21 cellular contexts compared by ENCODE assay signal in the genomic region with DNA sequence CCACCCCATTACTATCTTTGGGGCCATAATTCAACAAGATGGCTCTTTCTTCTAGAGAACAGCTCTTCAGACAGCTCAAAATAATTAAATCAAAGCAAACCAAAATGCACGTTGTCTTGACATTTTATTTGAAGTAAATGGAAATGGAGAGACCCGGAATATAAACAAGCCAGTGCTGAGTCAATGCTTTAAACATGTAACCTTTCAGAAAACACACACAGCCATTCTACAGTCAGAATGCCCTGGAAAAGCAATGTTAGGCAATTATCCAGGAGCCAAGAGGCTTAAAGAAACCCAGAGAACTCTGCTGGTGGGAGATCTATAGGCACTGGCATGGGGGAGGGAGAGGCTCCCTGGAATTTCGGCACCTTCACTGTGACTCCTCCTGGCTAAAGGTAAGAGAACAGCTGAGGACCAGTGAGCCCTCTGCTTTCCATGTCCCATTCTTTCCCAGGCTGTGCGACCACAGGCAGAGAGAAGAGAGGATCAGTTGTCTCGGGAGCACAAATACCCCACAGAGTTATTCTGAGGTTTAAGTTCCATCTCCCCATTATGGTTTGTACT.
A peak's percentile ranks its signal among the peaks of the same experiment; 100 is the strongest.
DNase-seq lines count a peak whose midpoint lies in the region; ATAC-seq and TF ChIP-seq lines count a peak whose summit lies in the region.
"Had no signal": no experiment of that assay in that cellular context is flagged by ENCODE, and none has a peak within 500 bp of the region (broad histone marks: within the 10 kb centered on the region; RNA-seq: fewer than 3 reads in every experiment).

No MANE protein-coding gene starts in this region.

- dilution Hi-C loops in IMR-90 (cut with HindIII; ENCODE audit: low sequenced_read_pairs, unreplicated experiment): no loop called here

- peak overlapping the region; percentile 61; the same call in 1 of the 2 replicates for H4K91ac ChIP-seq in IMR-90 (ENCODE audit: insufficient read depth, low read depth, low read length)

- H3K4me2 ChIP-seq in IMR-90 (ENCODE audit: low read depth, low read length): peak overlapping the region; percentile 68

- 0 out of 2 replicates have a peak overlapping the region, but pooled peaks have one; percentile 30 for H3K14ac ChIP-seq in IMR-90 (replicated peaks; ENCODE audit: low read depth, low read length)

- TF ChIP-seq CTCF in IMR-90 (conservative IDR thresholded peaks at IDR 0.05; ENCODE audit: low read depth, low read length) (no peak), dorsolateral prefrontal cortex (IDR thresholded peaks at IDR 0.05 in 54 of 56, conservative IDR thresholded peaks at IDR 0.05 in 2 of 56; ENCODE audit: low read depth in 1 of 56, partially characterized antibody in 56 of 56) (no peak), esophagus squamous epithelium (IDR thresholded peaks at IDR 0.05) (no peak)

- TF ChIP-seq POLR2A in IMR-90 (IDR thresholded peaks at IDR 0.05; ENCODE audit: low read depth, low read length) (no peak), esophagus squamous epithelium (IDR thresholded peaks at IDR 0.05) (no peak)

- peak overlapping the region; percentile 37 to 53; a peak in 2 of 4 replicates for H4K8ac ChIP-seq in IMR-90 (ENCODE audit: low read depth in 2 of 2, low read length in 2 of 2)

- H3K4ac ChIP-seq in IMR-90 (ENCODE audit: low read depth, low read length): peak overlapping the region; percentile 72

- H3K4me3 ChIP-seq in IMR-90 (ENCODE audit: insufficient read depth, low read depth, low read length) (no peak overlapping the region), dorsolateral prefrontal cortex (no peak overlapping the region), mesodermal cell (ENCODE audit: extremely low read depth, insufficient read depth, low read length, poor library complexity, severe bottlenecking) (no peak overlapping the region), esophagus squamous epithelium (no peak overlapping the region)
- H3K4me3 ChIP-seq: ovary, spleen had no signal

- H3K9me1 ChIP-seq in IMR-90 (ENCODE audit: insufficient read depth, low read length): peaks cover 3% of the 10 kb centered on the region; the same call in 1 of the 2 replicates

- H3K18ac ChIP-seq in IMR-90 (ENCODE audit: low read depth, low read length): peak overlapping the region; percentile 78; the same call in 1 of the 2 replicates

- no peaks in the 10 kb centered on the region for H3K79me1 ChIP-seq in IMR-90 (ENCODE audit: low read depth in 1 of 2, low read length in 2 of 2)

- peak; percentile 65 for DNase-seq in IMR-90
- DNase-seq in dorsolateral prefrontal cortex: no peak
- DNase-seq in T-helper 1 cell: no peak
- DNase-seq in NCI-H82 (lab: John Stamatoyannopoulos, UW): no peak
- no peak for DNase-seq in activated CD4-positive, alpha-beta T cell treated with anti-CD3 and anti-CD28 coated beads, Interleukin-2, amount 50 U/mL, for 1 hour
- no peak for DNase-seq in esophagus squamous epithelium (lab: John Stamatoyannopoulos, UW)
- DNase-seq: activated CD4-positive, alpha-beta T cell treated with anti-CD3 and anti-CD28 coated beads, Interleukin-2, amount 10 ng/mL, durations not matched to agents 24 days and 14 days; activated naive CD4-positive, alpha-beta T cell treated with anti-CD3 and anti-CD28 coated beads, Interleukin-2, amount 50 U/mL, for 16 hours; COR-L47; DMS79 treated with DMSO at 0.1 percent for 48 hours; head of caudate nucleus; left cardiac atrium; naive thymus-derived CD8-positive, alpha-beta T cell; NCI-H187 treated with DMSO at 0.1 percent for 48 hours; ovary; spleen; stimulated activated CD4-positive, alpha-beta T cell treated with anti-CD3 and anti-CD28 coated beads, Interleukin-2, amount 100 ng/mL, for 48 hours had no signal

- peak overlapping the region; percentile 54 for H2BK20ac ChIP-seq in IMR-90 (ENCODE audit: low read depth, low read length)

- no peak for TF ChIP-seq RAD21 in IMR-90 (IDR thresholded peaks at IDR 0.05; ENCODE audit: low read length)

- H3K27me3 ChIP-seq in IMR-90 (ENCODE audit: control insufficient read depth, insufficient read depth, low read length) (no peaks in the 10 kb centered on the region), dorsolateral prefrontal cortex (no peaks in the 10 kb centered on the region), esophagus squamous epithelium (no peaks in the 10 kb centered on the region)
- H3K27me3 ChIP-seq: ovary, spleen had no signal

- peak overlapping the region; percentile 72 for H2BK120ac ChIP-seq in IMR-90 (ENCODE audit: low read depth, low read length)

- H2BK15ac ChIP-seq in IMR-90 (ENCODE audit: low read depth, low read length): peak overlapping the region; percentile 40; the same call in 1 of the 3 replicates

- H3K36me3 ChIP-seq in IMR-90 (ENCODE audit: control insufficient read depth, insufficient read depth, low read length): no peaks in the 10 kb centered on the region
- no peaks in the 10 kb centered on the region for H3K36me3 ChIP-seq in mesodermal cell (ENCODE audit: control insufficient read depth, insufficient read depth, low read length)
- no peaks in the 10 kb centered on the region for H3K36me3 ChIP-seq in esophagus squamous epithelium
- H3K36me3 ChIP-seq: ovary, spleen had no signal

- peak overlapping the region; percentile 12; the same call in 1 of the 2 replicates for H2AK5ac ChIP-seq in IMR-90 (ENCODE audit: low read depth, low read length)

- H3K56ac ChIP-seq in IMR-90 (ENCODE audit: extremely low read depth, insufficient read depth, low read length): no peak overlapping the region

- no peak overlapping the region for H2AK9ac ChIP-seq in IMR-90 (replicated peaks; ENCODE audit: low read depth, low read length, poor library complexity)

- H3K4me1 ChIP-seq in IMR-90 (ENCODE audit: control insufficient read depth, insufficient read depth, low read length): peaks cover 3% of the 10 kb centered on the region
- H3K4me1 ChIP-seq in mesodermal cell (ENCODE audit: control insufficient read depth, insufficient read depth, low read length, poor library complexity, severe bottlenecking): no peaks in the 10 kb centered on the region
- H3K4me1 ChIP-seq in esophagus squamous epithelium: no peaks in the 10 kb centered on the region
- H3K4me1 ChIP-seq: spleen had no signal

- H4K20me1 ChIP-seq in IMR-90 (ENCODE audit: insufficient read depth, low read length): no peaks in the 10 kb centered on the region

- no TSS peak for BruUV-seq in IMR-90 (replicated peaks; lab: Mats Ljungman, UMichigan)

- H3K27ac ChIP-seq in IMR-90 (ENCODE audit: insufficient read depth, low read length): peak overlapping the region; percentile 89
- H3K27ac ChIP-seq in dorsolateral prefrontal cortex: peak overlapping the region in 43 of 59 donors; percentile 1 to 79 (median 43)
- peak overlapping the region; percentile 26 for H3K27ac ChIP-seq in mesodermal cell (ENCODE audit: low read depth, low read length, severe bottlenecking)
- no peak overlapping the region for H3K27ac ChIP-seq in esophagus squamous epithelium
- H3K27ac ChIP-seq: HL-60, ovary, spleen, VCaP had no signal

- H3K9ac ChIP-seq in IMR-90 (ENCODE audit: low read depth, low read length): no peak overlapping the region; the same call in 1 of the 2 replicates

- intact Hi-C loops in IMR-90 (cut with micrococcal nuclease): no loop called here
- intact Hi-C loops in dorsolateral prefrontal cortex (cut with DNase I): loop anchor here in 1 of 2 donors (10.0 kb wide), 1 partner anchor 65 kb away; no protein-coding TSS in a partner anchor
- intact Hi-C loops in esophagus squamous epithelium (cut with DNase I): no loop called here

- in situ Hi-C loops in IMR-90 (cut with MboI; ENCODE audit: low sequenced_read_pairs): no loop called here

- peak overlapping the region; percentile 68 for H2AFZ ChIP-seq in IMR-90 (replicated peaks; ENCODE audit: low read length, poor library complexity)

- peak; percentile 94 for ATAC-seq in IMR-90 (ENCODE audit: low read depth)
- ATAC-seq: left cardiac atrium; naive thymus-derived CD8-positive, alpha-beta T cell; stimulated activated memory B cell treated with anti-CD40 and anti-IgM and Interleukin-4, amounts not matched to agents 10 μg/mL and 1 μg/mL and 100 μg/mL, for 72 hours had no signal

- H3K23ac ChIP-seq in IMR-90 (ENCODE audit: low read depth, low read length): peak overlapping the region; percentile 39

- CTCF ChIA-PET in IMR-90 (lab: Yijun Ruan, JAX): interaction anchor here (0.5 to 1.7 kb wide), 3 partner anchors 16 to 263 kb away, joined by 3 to 6 read pairs (median 4); no protein-coding TSS in a partner anchor

- POLR2A ChIA-PET in IMR-90 (lab: Charles Lee; ENCODE audit: unreplicated experiment): no interaction called here

- WGBS in IMR-90 (ENCODE audit: extremely low coverage in 2 of 2, insufficient read length in 1 of 2), 2 experiments: no CpG with 5 or more reads among the region's 5 CpGs
- WGBS in mesodermal cell (ENCODE audit: insufficient coverage in 2 of 2), 2 experiments: 80 to 83% methylated on average over 1 to 2 of the region's 5 CpGs
- WGBS in esophagus squamous epithelium, 2 donors: 59 to 65% methylated on average over 5 of the region's 5 CpGs

- H2BK5ac ChIP-seq in IMR-90 (ENCODE audit: low read depth, low read length, poor library complexity, severe bottlenecking): no peak overlapping the region

- peak overlapping the region; percentile 57; the same call in 1 of the 2 replicates for H4K5ac ChIP-seq in IMR-90 (ENCODE audit: low read depth, low read length)

- no peaks in the 10 kb centered on the region for H3K9me3 ChIP-seq in IMR-90 (ENCODE audit: control insufficient read depth, insufficient read depth, low read length)
- H3K9me3 ChIP-seq in mesodermal cell (ENCODE audit: control insufficient read depth, low read length): no peaks in the 10 kb centered on the region
- no peaks in the 10 kb centered on the region for H3K9me3 ChIP-seq in esophagus squamous epithelium
- H3K9me3 ChIP-seq: ovary, spleen had no signal

TF ChIP-seq in IMR-90, 13 proteins besides CTCF, POLR2A, EP300 and RAD21:
- TF ChIP-seq USF2 (IDR thresholded peaks at IDR 0.05; ENCODE audit: low read depth, low read length) (no peak), CEBPB (IDR thresholded peaks at IDR 0.05; ENCODE audit: low read depth, low read length) (peak; percentile 44; the same call in 1 of the 2 replicates), NFE2L2 (IDR thresholded peaks at IDR 0.05; ENCODE audit: low read depth, low read length) (0 out of 2 replicates have a peak, but pooled peaks have one; percentile 10)

Comparison
In these comparisons a context has a peak if more than half of its experiments do, and no peak if none do; other contexts are left out.
1. H3K27ac ChIP-seq: peak in IMR-90 (single experiment), dorsolateral prefrontal cortex (43 of 59) and mesodermal cell (single experiment); none in esophagus squamous epithelium (0 of 4).